In the genomic region with DNA sequence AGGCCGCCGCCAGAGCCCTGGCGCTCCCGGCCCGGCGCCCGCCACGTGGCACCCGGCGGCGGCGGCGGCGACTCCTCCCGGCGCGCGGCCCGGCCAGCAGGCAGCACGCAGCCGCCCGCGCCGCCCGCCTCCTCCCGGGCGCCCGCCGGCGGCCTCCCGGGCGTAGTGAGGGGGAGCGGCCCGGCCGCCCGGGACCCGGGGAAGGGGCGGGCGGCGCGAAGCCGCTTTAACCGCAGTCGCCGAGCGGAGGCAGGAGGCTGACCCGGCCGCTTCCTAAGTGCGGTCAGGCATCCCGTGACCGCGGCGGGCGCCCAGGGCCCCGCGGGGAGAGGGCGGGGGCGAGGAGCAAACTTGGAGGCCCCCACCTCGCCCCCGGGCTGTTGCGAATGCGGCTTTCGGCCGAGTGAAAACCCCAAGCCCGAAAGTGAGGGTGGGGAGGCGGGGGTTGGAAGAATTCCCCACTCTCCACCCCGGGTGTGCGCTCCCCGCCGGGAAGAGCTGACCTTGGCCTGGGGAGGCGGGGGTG, we compare ENCODE assay signal across 8 cellular contexts. TPM values are rescaled to one million over a fixed set of nuclear protein-coding genes. Genes with fewer than 3 reads are reported as not detected.
A peak's percentile ranks its signal among the peaks of the same experiment; 100 is the strongest.
DNase-seq lines count a peak whose midpoint lies in the region; ATAC-seq and TF ChIP-seq lines count a peak whose summit lies in the region.

No MANE protein-coding gene starts in this region.

- peak; percentile 91 for DNase-seq in DMS 273 (lab: John Stamatoyannopoulos, UW; ENCODE audit: unreplicated experiment)
- no peak for DNase-seq in DMS 273 treated with DMSO at 0.1 percent for 48 hours (lab: John Stamatoyannopoulos, UW)
- peak; percentile 50 for DNase-seq in NCI-H2171 treated with DMSO at 0.1 percent for 48 hours (lab: John Stamatoyannopoulos, UW)
- DNase-seq in activated T-cell treated with anti-CD3 and anti-CD28 coated beads, Interleukin-2, amount 50 U/mL, for 24 hours, result peak; percentile 78
- DNase-seq in fibroblast of peridontal ligament (ENCODE audit: extremely low read depth), result peak; percentile 49
- peak in 6 of 10 donors; percentile 16 to 42 (median 34) for DNase-seq in naive thymus-derived CD8-positive, alpha-beta T cell
- peak; percentile 85 for DNase-seq in type B pancreatic cell (ENCODE audit: extremely low spot score, unreplicated experiment)

- no peak overlapping the region for H3K27ac Mint-ChIP-seq in activated T-cell treated with anti-CD3 and anti-CD28 coated beads, Interleukin-2, amount 50 U/mL, for 24 hours
- H3K27ac Mint-ChIP-seq in naive thymus-derived CD8-positive, alpha-beta T cell, result peak overlapping the region in 1 of 10 donors; percentile 96
- H3K27ac Mint-ChIP-seq in type B pancreatic cell, result no peak overlapping the region

- H3K27me3 Mint-ChIP-seq in activated T-cell treated with anti-CD3 and anti-CD28 coated beads, Interleukin-2, amount 50 U/mL, for 24 hours, result peaks cover 80% of the 10 kb centered on the region
- H3K27me3 Mint-ChIP-seq in naive thymus-derived CD8-positive, alpha-beta T cell, result peaks cover 23 to 72% (median 48%) of the 10 kb centered on the region in 5 donors
- peaks cover 11% of the 10 kb centered on the region for H3K27me3 Mint-ChIP-seq in type B pancreatic cell

- H3K9me3 Mint-ChIP-seq in activated T-cell treated with anti-CD3 and anti-CD28 coated beads, Interleukin-2, amount 50 U/mL, for 24 hours, result no peaks in the 10 kb centered on the region
- H3K9me3 Mint-ChIP-seq in naive thymus-derived CD8-positive, alpha-beta T cell, result no peaks in the 10 kb centered on the region
- H3K9me3 Mint-ChIP-seq in type B pancreatic cell, result no peaks in the 10 kb centered on the region

- no peak for TF ChIP-seq CTCF in type B pancreatic cell (conservative IDR thresholded peaks at IDR 0.05)

- ATAC-seq in HG02678 (IDR thresholded peaks at IDR 0.05; ENCODE audit: unreplicated experiment), result peak; percentile 18
- peak; percentile 3 to 26 for ATAC-seq in naive thymus-derived CD8-positive, alpha-beta T cell

- H3K36me3 Mint-ChIP-seq in activated T-cell treated with anti-CD3 and anti-CD28 coated beads, Interleukin-2, amount 50 U/mL, for 24 hours (ENCODE audit: low read depth), result no peaks in the 10 kb centered on the region
- peaks cover 0 to 2% (median 0%) of the 10 kb centered on the region in 3 donors for H3K36me3 Mint-ChIP-seq in naive thymus-derived CD8-positive, alpha-beta T cell
- peaks cover 23% of the 10 kb centered on the region for H3K36me3 Mint-ChIP-seq in type B pancreatic cell

- H3K4me1 Mint-ChIP-seq in activated T-cell treated with anti-CD3 and anti-CD28 coated beads, Interleukin-2, amount 50 U/mL, for 24 hours (ENCODE audit: low read depth), result peaks cover 46% of the 10 kb centered on the region
- peaks cover 30 to 75% (median 49%) of the 10 kb centered on the region in 4 donors for H3K4me1 Mint-ChIP-seq in naive thymus-derived CD8-positive, alpha-beta T cell
- H3K4me1 Mint-ChIP-seq in type B pancreatic cell (ENCODE audit: unreplicated experiment), result peaks cover 45% of the 10 kb centered on the region

- H3K4me3 Mint-ChIP-seq in activated T-cell treated with anti-CD3 and anti-CD28 coated beads, Interleukin-2, amount 50 U/mL, for 24 hours, result no peak overlapping the region
- peak overlapping the region in 2 of 10 donors; percentile 86 to 96 for H3K4me3 Mint-ChIP-seq in naive thymus-derived CD8-positive, alpha-beta T cell
- no peak overlapping the region for H3K4me3 Mint-ChIP-seq in type B pancreatic cell

- POLR2A ChIA-PET in naive thymus-derived CD8-positive, alpha-beta T cell (lab: Charles Lee), result interaction anchor here (1.8 kb wide), 1 partner anchor 30 kb away, joined by 5 read pairs; no protein-coding TSS in a partner anchor

RNA-seq across cellular contexts. Expression of a gene that starts 1.7 kb away (rescaled TPM):
- not detected for total RNA-seq in naive thymus-derived CD8-positive, alpha-beta T cell
- polyA plus RNA-seq in naive thymus-derived CD8-positive, alpha-beta T cell, result not detected
- 100 and 180 TPM in 2 replicates for total RNA-seq in type B pancreatic cell (ENCODE audit: low replicate concordance)

Comparison
In these comparisons a context has a peak if more than half of its experiments do, and no peak if none do; other contexts are left out.
1. RNA of a gene that starts 1.7 kb away (total RNA-seq): 100 to 180 TPM in type B pancreatic cell; not detected in naive thymus-derived CD8-positive, alpha-beta T cell; every median in the first group is over 10 times any median in the second.